Comparison of ENCODE assay signal across 15 cellular contexts in the genomic region with DNA sequence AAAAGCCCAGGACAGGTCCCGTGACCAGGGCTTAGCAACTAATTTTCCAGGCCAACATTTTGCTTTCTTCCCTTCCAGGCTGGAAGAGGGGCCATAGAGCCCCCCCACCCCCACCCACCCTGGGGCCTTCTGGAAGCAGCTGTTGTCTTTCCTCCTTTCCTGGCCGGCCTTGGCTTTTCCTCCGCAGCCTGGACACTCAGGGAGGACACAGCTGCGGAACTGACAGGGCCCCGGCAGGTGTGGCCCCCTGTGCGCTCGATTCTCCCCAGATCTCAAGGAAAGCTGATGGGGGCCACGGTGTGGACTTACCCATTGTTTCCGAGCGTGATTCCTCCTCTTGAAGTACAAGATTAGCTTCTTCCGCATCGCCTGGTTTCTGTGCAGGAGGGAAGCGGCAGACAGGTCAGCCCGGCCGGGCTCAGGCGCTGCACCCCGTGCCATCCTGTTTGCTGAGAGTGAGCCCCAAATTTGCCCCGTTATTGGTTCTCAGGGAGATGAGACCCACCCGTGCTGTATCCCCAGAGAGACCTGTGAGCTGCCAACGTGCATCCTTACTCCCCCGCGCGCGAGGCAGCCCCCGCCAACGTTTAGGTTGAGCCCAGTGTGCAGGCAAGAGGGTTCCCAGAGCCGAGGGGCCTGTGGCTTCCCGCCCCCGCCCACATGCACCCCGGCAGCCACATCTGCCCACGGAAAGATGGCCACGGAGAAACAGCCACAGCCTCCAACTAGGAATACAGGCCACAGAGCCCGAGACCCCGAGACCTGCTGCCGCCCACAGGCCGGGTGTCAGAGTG.
A peak's percentile ranks its signal among the peaks of the same experiment; 100 is the strongest.
DNase-seq lines count a peak whose midpoint lies in the region.
"Had no signal": no experiment of that assay in that cellular context is flagged by ENCODE, and none has a peak within 500 bp of the region (broad histone marks: within the 10 kb centered on the region; RNA-seq: fewer than 3 reads in every experiment).

No MANE protein-coding gene starts in this region.

- H3K27me3 Mint-ChIP-seq in activated naive CD4-positive, alpha-beta T cell treated with anti-CD3 and anti-CD28 coated beads, Interleukin-2, amount 10 ng/mL, durations not matched to agents 7 days and 5 days, result no peaks in the 10 kb centered on the region
- no peaks in the 10 kb centered on the region for H3K27me3 Mint-ChIP-seq in activated naive CD4-positive, alpha-beta T cell treated with anti-CD3 and anti-CD28 coated beads for 36 hours (ENCODE audit: low read depth)
- H3K27me3 Mint-ChIP-seq in activated naive CD8-positive, alpha-beta T cell treated with anti-CD3 and anti-CD28 coated beads for 36 hours, result no peaks in the 10 kb centered on the region

- no peaks in the 10 kb centered on the region for H3K4me1 Mint-ChIP-seq in activated naive CD4-positive, alpha-beta T cell treated with anti-CD3 and anti-CD28 coated beads, Interleukin-2, amount 10 ng/mL, durations not matched to agents 7 days and 5 days
- peaks cover 2% of the 10 kb centered on the region for H3K4me1 Mint-ChIP-seq in activated naive CD4-positive, alpha-beta T cell treated with anti-CD3 and anti-CD28 coated beads for 36 hours (ENCODE audit: low read depth)
- no peaks in the 10 kb centered on the region for H3K4me1 Mint-ChIP-seq in activated naive CD8-positive, alpha-beta T cell treated with anti-CD3 and anti-CD28 coated beads for 36 hours

- intact Hi-C loops in activated naive CD4-positive, alpha-beta T cell treated with anti-CD3 and anti-CD28 coated beads for 36 hours (cut with micrococcal nuclease), result no loop called here

- CTCF ChIA-PET in activated naive CD4-positive, alpha-beta T cell treated with anti-CD3 and anti-CD28 coated beads, Interleukin-2, amount 10 ng/mL, durations not matched to agents 7 days and 5 days (lab: Charles Lee), result no interaction called here
- CTCF ChIA-PET in activated naive CD4-positive, alpha-beta T cell treated with anti-CD3 and anti-CD28 coated beads for 36 hours (lab: Charles Lee), result no interaction called here

- H3K9me3 Mint-ChIP-seq in activated naive CD4-positive, alpha-beta T cell treated with anti-CD3 and anti-CD28 coated beads, Interleukin-2, amount 10 ng/mL, durations not matched to agents 7 days and 5 days, result no peaks in the 10 kb centered on the region
- H3K9me3 Mint-ChIP-seq in activated naive CD4-positive, alpha-beta T cell treated with anti-CD3 and anti-CD28 coated beads for 36 hours, result no peaks in the 10 kb centered on the region
- H3K9me3 Mint-ChIP-seq in activated naive CD8-positive, alpha-beta T cell treated with anti-CD3 and anti-CD28 coated beads for 36 hours, result no peaks in the 10 kb centered on the region

- H3K36me3 Mint-ChIP-seq in activated naive CD4-positive, alpha-beta T cell treated with anti-CD3 and anti-CD28 coated beads, Interleukin-2, amount 10 ng/mL, durations not matched to agents 7 days and 5 days, result peaks cover 19% of the 10 kb centered on the region
- peaks cover 7% of the 10 kb centered on the region for H3K36me3 Mint-ChIP-seq in activated naive CD4-positive, alpha-beta T cell treated with anti-CD3 and anti-CD28 coated beads for 36 hours (ENCODE audit: low read depth)
- H3K36me3 Mint-ChIP-seq in activated naive CD8-positive, alpha-beta T cell treated with anti-CD3 and anti-CD28 coated beads for 36 hours, result peaks cover 13% of the 10 kb centered on the region

- no peak for DNase-seq in activated naive CD4-positive, alpha-beta T cell treated with anti-CD3 and anti-CD28 coated beads, Interleukin-2, amount 10 ng/mL, durations not matched to agents 7 days and 5 days
- DNase-seq in activated naive CD4-positive, alpha-beta T cell treated with anti-CD3 and anti-CD28 coated beads for 36 hours, result no peak
- DNase-seq in activated naive CD8-positive, alpha-beta T cell treated with anti-CD3 and anti-CD28 coated beads for 36 hours, result no peak
- DNase-seq in left kidney (ENCODE audit: low read depth, low spot score) (peak; percentile 51), midbrain (lab: John Stamatoyannopoulos, UW) (no peak), NCI-H1436 (lab: John Stamatoyannopoulos, UW) (no peak), iPS-NIHi11 (ENCODE audit: low spot score) (no peak)
- DNase-seq: ACHN; activated CD4-positive, alpha-beta T cell treated with anti-CD3 and anti-CD28 coated beads, Interleukin-2, amount 50 U/mL, for 48 hours; body of pancreas; GOT3; left ventricle myocardium superior; NCI-H1930; NCI-H510A treated with DMSO at 0.1 percent for 48 hours had no signal

- H3K4me3 Mint-ChIP-seq in activated naive CD4-positive, alpha-beta T cell treated with anti-CD3 and anti-CD28 coated beads, Interleukin-2, amount 10 ng/mL, durations not matched to agents 7 days and 5 days, result no peak overlapping the region
- no peak overlapping the region for H3K4me3 Mint-ChIP-seq in activated naive CD4-positive, alpha-beta T cell treated with anti-CD3 and anti-CD28 coated beads for 36 hours
- no peak overlapping the region for H3K4me3 Mint-ChIP-seq in activated naive CD8-positive, alpha-beta T cell treated with anti-CD3 and anti-CD28 coated beads for 36 hours

- peak overlapping the region; percentile 31 for H3K27ac ChIP-seq in temporal lobe (ENCODE audit: low read depth, low read length)
- H3K27ac ChIP-seq: body of pancreas had no signal

- H3K27ac Mint-ChIP-seq in activated naive CD4-positive, alpha-beta T cell treated with anti-CD3 and anti-CD28 coated beads, Interleukin-2, amount 10 ng/mL, durations not matched to agents 7 days and 5 days, result peak overlapping the region; percentile 17
- no peak overlapping the region for H3K27ac Mint-ChIP-seq in activated naive CD4-positive, alpha-beta T cell treated with anti-CD3 and anti-CD28 coated beads for 36 hours
- H3K27ac Mint-ChIP-seq in activated naive CD8-positive, alpha-beta T cell treated with anti-CD3 and anti-CD28 coated beads for 36 hours, result peak overlapping the region; percentile 62
